In the genomic region with DNA sequence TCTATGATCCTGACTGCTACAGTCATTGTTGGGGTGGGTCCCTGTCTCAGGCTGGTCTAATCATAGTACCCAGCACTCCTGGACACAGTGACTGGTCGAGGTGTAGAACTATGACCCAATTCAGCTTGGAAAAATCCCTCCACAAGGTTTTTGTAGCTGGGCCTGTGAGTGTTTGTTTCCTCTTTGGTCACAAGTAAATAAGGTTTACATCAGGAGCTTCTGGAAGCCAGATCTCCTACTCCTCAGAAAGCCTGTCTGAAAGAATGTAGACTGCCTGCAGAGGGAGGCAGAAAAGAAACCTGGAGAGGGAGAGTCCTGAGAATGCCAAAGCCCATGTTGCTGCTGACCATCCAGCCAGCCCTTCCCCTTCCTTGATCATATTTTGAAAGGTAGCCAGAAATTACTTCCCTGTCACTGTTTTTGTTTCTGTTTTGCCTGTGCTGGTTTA, we compare ENCODE assay signal across 9 cellular contexts.
A peak's percentile ranks its signal among the peaks of the same experiment; 100 is the strongest.
DNase-seq lines count a peak whose midpoint lies in the region; ATAC-seq, FAIRE-seq and TF ChIP-seq lines count a peak whose summit lies in the region.
"Had no signal": no experiment of that assay in that cellular context is flagged by ENCODE, and none has a peak within 500 bp of the region (broad histone marks: within the 10 kb centered on the region; RNA-seq: fewer than 3 reads in every experiment).

No MANE protein-coding gene starts in this region.

- in situ Hi-C loops in K562 (cut with MboI): loop anchor here (25.0 kb wide), 1 partner anchor 248 kb away; no protein-coding TSS in a partner anchor

- ATAC-seq in activated naive CD8-positive, alpha-beta T cell treated with anti-CD3 and anti-CD28 coated beads, Interleukin-2, amount 50 U/mL, for 24 hours: no peak
- ATAC-seq in K562: peak; percentile 63
- peak; percentile 64 for ATAC-seq in aorta (ENCODE audit: low FRiP score)
- no peak for ATAC-seq in GM19467 (IDR thresholded peaks at IDR 0.05; ENCODE audit: unreplicated experiment)

- POLR2A ChIA-PET in K562 (lab: Yijun Ruan, JAX): interaction anchor here (0.5 kb wide), 1 partner anchor 88 kb away, joined by 3 read pairs; no protein-coding TSS in a partner anchor

- H3K9ac ChIP-seq in K562 (ENCODE audit: insufficient read depth in 1 of 2, low read depth in 2 of 2, low read length in 2 of 2): 0 out of 4 replicates have a peak overlapping the region, but pooled peaks of 1 of the 2 experiments have one; percentile 6

- TF ChIP-seq RAD21 in K562 (CRISPR knock-in tag; conservative IDR thresholded peaks at IDR 0.05 in 1 of 2, IDR thresholded peaks at IDR 0.05 in 1 of 2): no peak

- no peak for DNase-seq in activated naive CD8-positive, alpha-beta T cell treated with anti-CD3 and anti-CD28 coated beads, Interleukin-2, amount 50 U/mL, for 24 hours
- DNase-seq in K562 (ENCODE audit: extremely low read depth in 1 of 4, low spot score in 3 of 4): peak in 2 of 4 experiments; percentile 25 to 39
- peak; percentile 44 for DNase-seq in iris pigment epithelial cell (ENCODE audit: low read depth)
- no peak for DNase-seq in aorta
- DNase-seq in NCI-H446 (lab: John Stamatoyannopoulos, UW): no peak
- no peak for DNase-seq in NCI-H446 treated with DMSO at 0.1 percent for 48 hours (lab: John Stamatoyannopoulos, UW)
- DNase-seq: T1000 had no signal

- no peak overlapping the region for H3K4me3 Mint-ChIP-seq in activated naive CD8-positive, alpha-beta T cell
- H3K4me3 Mint-ChIP-seq in activated naive CD8-positive, alpha-beta T cell treated with anti-CD3 and anti-CD28 coated beads, Interleukin-2, amount 50 U/mL, for 24 hours: no peak overlapping the region

- no peak for TF ChIP-seq EP300 in K562 (IDR thresholded peaks at IDR 0.05; ENCODE audit: low read length)

- peaks cover 44% of the 10 kb centered on the region for H3K4me1 Mint-ChIP-seq in activated naive CD8-positive, alpha-beta T cell (ENCODE audit: low read depth)
- peaks cover 37% of the 10 kb centered on the region for H3K4me1 Mint-ChIP-seq in activated naive CD8-positive, alpha-beta T cell treated with anti-CD3 and anti-CD28 coated beads, Interleukin-2, amount 50 U/mL, for 24 hours

- H3K27me3 Mint-ChIP-seq in activated naive CD8-positive, alpha-beta T cell: no peaks in the 10 kb centered on the region
- no peaks in the 10 kb centered on the region for H3K27me3 Mint-ChIP-seq in activated naive CD8-positive, alpha-beta T cell treated with anti-CD3 and anti-CD28 coated beads, Interleukin-2, amount 50 U/mL, for 24 hours

- H3K4me1 ChIP-seq in K562 (replicated peaks in 1 of 2; ENCODE audit: control insufficient read depth in 2 of 2, insufficient read depth in 2 of 2, low read length in 2 of 2): peaks cover 0 to 31% of the 10 kb centered on the region in 2 experiments; a peak in 2 of 5 replicates
- H3K4me1 ChIP-seq in aorta (ENCODE audit: control insufficient read depth in 1 of 2, insufficient read depth in 2 of 2, low read length in 2 of 2): no peaks in the 10 kb centered on the region

- no peak for TF ChIP-seq POLR2A in K562 (conservative IDR thresholded peaks at IDR 0.05)

- H3K9me3 Mint-ChIP-seq in activated naive CD8-positive, alpha-beta T cell (ENCODE audit: low read depth): no peaks in the 10 kb centered on the region
- no peaks in the 10 kb centered on the region for H3K9me3 Mint-ChIP-seq in activated naive CD8-positive, alpha-beta T cell treated with anti-CD3 and anti-CD28 coated beads, Interleukin-2, amount 50 U/mL, for 24 hours

- H3K27ac Mint-ChIP-seq in activated naive CD8-positive, alpha-beta T cell: peak overlapping the region; percentile 67
- H3K27ac Mint-ChIP-seq in activated naive CD8-positive, alpha-beta T cell treated with anti-CD3 and anti-CD28 coated beads, Interleukin-2, amount 50 U/mL, for 24 hours: no peak overlapping the region

- WGBS in K562 (ENCODE audit: insufficient coverage, low coverage, missing lambda C conversion rate): 14% methylated on average over 1 of the region's 1 CpG
- WGBS in aorta, 2 donors: 50 to 67% methylated on average over 1 of the region's 1 CpG

- no peaks in the 10 kb centered on the region for H3K36me3 Mint-ChIP-seq in activated naive CD8-positive, alpha-beta T cell
- H3K36me3 Mint-ChIP-seq in activated naive CD8-positive, alpha-beta T cell treated with anti-CD3 and anti-CD28 coated beads, Interleukin-2, amount 50 U/mL, for 24 hours (ENCODE audit: low read depth): no peaks in the 10 kb centered on the region

- no peak for FAIRE-seq in K562 (lab: Jason Lieb, UNC)

- no peaks in the 10 kb centered on the region for H3K9me1 ChIP-seq in K562 (ENCODE audit: control insufficient read depth, insufficient read depth, low read length)

- no peaks in the 10 kb centered on the region for H3K27me3 ChIP-seq in K562 (ENCODE audit: control insufficient read depth in 2 of 2, insufficient read depth in 2 of 2, low read length in 2 of 2)
- H3K27me3 ChIP-seq in aorta (ENCODE audit: control insufficient read depth in 1 of 2, insufficient read depth in 2 of 2, low read length in 1 of 2): no peaks in the 10 kb centered on the region

- no peak for TF ChIP-seq CTCF in K562 (IDR thresholded peaks at IDR 0.05 in 2 of 3, conservative IDR thresholded peaks at IDR 0.05 in 1 of 3; ENCODE audit: insufficient read depth in 2 of 3, low read depth in 1 of 3, low read length in 3 of 3)

- H4K20me1 ChIP-seq in K562 (replicated peaks; ENCODE audit: control insufficient read depth, insufficient read depth, low read length): no peaks in the 10 kb centered on the region

- H3K79me2 ChIP-seq in K562 (ENCODE audit: control insufficient read depth, insufficient read depth, low read length): no peaks in the 10 kb centered on the region

- intact Hi-C loops in K562 (cut with micrococcal nuclease) (no loop called here), aorta (cut with DNase I) (loop anchor here in 1 of 2 donors (5.0 to 10.0 kb wide), 2 partner anchors 123 to 240 kb away; a partner anchor contains a TSS)

- H3K9me3 ChIP-seq in K562 (replicated peaks; ENCODE audit: control insufficient read depth, insufficient read depth, low read depth, low read length) (no peaks in the 10 kb centered on the region), aorta (ENCODE audit: control insufficient read depth, low read length) (no peaks in the 10 kb centered on the region)

- CTCF ChIA-PET in K562 (lab: Yijun Ruan, JAX; ENCODE audit: low intra/inter-chr PET ratio): no interaction called here

- no TSS peak for BruUV-seq in K562 (replicated peaks; lab: Mats Ljungman, UMichigan)

- peak overlapping the region; percentile 76 for H2AFZ ChIP-seq in K562 (ENCODE audit: low read depth, low read length)

- H3K4me3 ChIP-seq in K562 (no peak overlapping the region), aorta (ENCODE audit: low read length in 2 of 2) (no peak overlapping the region)

- H3K36me3 ChIP-seq in K562 (ENCODE audit: control insufficient read depth, insufficient read depth, low read length): no peaks in the 10 kb centered on the region
- no peaks in the 10 kb centered on the region for H3K36me3 ChIP-seq in aorta (ENCODE audit: control insufficient read depth in 1 of 2, insufficient read depth in 2 of 2, low read length in 1 of 2)

- H3K27ac ChIP-seq in K562 (ENCODE audit: extremely low read depth, low read depth, low read length) (peak overlapping the region; percentile 59; the same call in 2 of the 3 replicates), aorta (ENCODE audit: low read depth in 1 of 2, low read length in 2 of 2) (peak overlapping the region in 1 of 2 donors; percentile 8)

- no peak overlapping the region; the same call in 1 of the 2 replicates for H3K4me2 ChIP-seq in K562 (ENCODE audit: insufficient read depth, low read length)

TF ChIP-seq in K562, 482 proteins besides CTCF, POLR2A, EP300 and RAD21 (continues in another document):
- TF ChIP-seq ETV5 (CRISPR knock-in tag; IDR thresholded peaks at IDR 0.05; ENCODE audit: low read depth) (no peak), MBD2 (IDR thresholded peaks at IDR 0.05; ENCODE audit: borderline replicate concordance, low read depth) (no peak), MAFF (IDR thresholded peaks at IDR 0.05; ENCODE audit: low read length) (no peak), KDM5B (IDR thresholded peaks at IDR 0.05; ENCODE audit: insufficient replicate concordance, low read depth, low read length) (no peak), TEAD1 (CRISPR knock-in tag; IDR thresholded peaks at IDR 0.05) (0 out of 4 replicates have a peak, but pooled peaks of 1 of the 2 experiments have one; percentile 28), SMAD4 (CRISPR knock-in tag; conservative IDR thresholded peaks at IDR 0.05) (0 out of 2 replicates have a peak, but pooled peaks have one; percentile 54), RFX5 (IDR thresholded peaks at IDR 0.05; ENCODE audit: low read depth, low read length) (no peak), MAZ (CRISPR knock-in tag; conservative IDR thresholded peaks at IDR 0.05 in 1 of 2, IDR thresholded peaks at IDR 0.05 in 1 of 2) (peak in 1 of 2 experiments; percentile 31; a peak in 1 of 4 replicates), NFIC (IDR thresholded peaks at IDR 0.05) (no peak), BCOR (IDR thresholded peaks at IDR 0.05) (no peak), ZNF134 (CRISPR knock-in tag; conservative IDR thresholded peaks at IDR 0.05) (no peak)
- TF ChIP-seq, protein P1, sequence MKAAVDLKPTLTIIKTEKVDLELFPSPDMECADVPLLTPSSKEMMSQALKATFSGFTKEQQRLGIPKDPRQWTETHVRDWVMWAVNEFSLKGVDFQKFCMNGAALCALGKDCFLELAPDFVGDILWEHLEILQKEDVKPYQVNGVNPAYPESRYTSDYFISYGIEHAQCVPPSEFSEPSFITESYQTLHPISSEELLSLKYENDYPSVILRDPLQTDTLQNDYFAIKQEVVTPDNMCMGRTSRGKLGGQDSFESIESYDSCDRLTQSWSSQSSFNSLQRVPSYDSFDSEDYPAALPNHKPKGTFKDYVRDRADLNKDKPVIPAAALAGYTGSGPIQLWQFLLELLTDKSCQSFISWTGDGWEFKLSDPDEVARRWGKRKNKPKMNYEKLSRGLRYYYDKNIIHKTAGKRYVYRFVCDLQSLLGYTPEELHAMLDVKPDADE (conservative IDR thresholded peaks at IDR 0.05; ENCODE audit: control insufficient read depth, low read depth, low read length): no peak
- TF ChIP-seq, protein P2, sequence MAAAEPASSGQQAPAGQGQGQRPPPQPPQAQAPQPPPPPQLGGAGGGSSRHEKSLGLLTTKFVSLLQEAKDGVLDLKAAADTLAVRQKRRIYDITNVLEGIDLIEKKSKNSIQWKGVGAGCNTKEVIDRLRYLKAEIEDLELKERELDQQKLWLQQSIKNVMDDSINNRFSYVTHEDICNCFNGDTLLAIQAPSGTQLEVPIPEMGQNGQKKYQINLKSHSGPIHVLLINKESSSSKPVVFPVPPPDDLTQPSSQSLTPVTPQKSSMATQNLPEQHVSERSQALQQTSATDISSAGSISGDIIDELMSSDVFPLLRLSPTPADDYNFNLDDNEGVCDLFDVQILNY (CRISPR knock-in tag; IDR thresholded peaks at IDR 0.05): no peak

Comparison
In these comparisons a context has a peak if more than half of its experiments do, and no peak if none do; other contexts are left out.
1. ATAC-seq: peak in K562 (single experiment) and aorta (single experiment); none in activated naive CD8-positive, alpha-beta T cell treated with anti-CD3 and anti-CD28 coated beads, Interleukin-2, amount 50 U/mL, for 24 hours (single experiment) and GM19467 (single experiment).